In genomic region chr2:199955007-199955338, GRCh38 we compare ENCODE assay signal across 8 cellular contexts. TPM values are rescaled to one million over a fixed set of nuclear protein-coding genes. Genes with fewer than 3 reads are reported as not detected.
DNase-seq lines count a peak whose midpoint lies in the region; ATAC-seq and TF ChIP-seq lines count a peak whose summit lies in the region.

No MANE protein-coding gene starts in this region.

- DNase-seq in activated gamma-delta T cell treated with anti-CD3 and anti-CD28 coated beads, Interleukin-2, amount 50 U/mL, for 16 hours (ENCODE audit: low read depth): peak; percentile 3
- no peak for DNase-seq in activated gamma-delta T cell treated with Interleukin-2 at 50 U/mL for 16 hours
- peak; percentile 72 for DNase-seq in NCI-H345 treated with DMSO at 0.1 percent for 48 hours (lab: John Stamatoyannopoulos, UW; ENCODE audit: unreplicated experiment)
- no peak for DNase-seq in coronary artery (ENCODE audit: low spot score)
- DNase-seq in GM03348 (ENCODE audit: low spot score): no peak
- DNase-seq in stimulated activated CD4-positive, alpha-beta T cell treated with anti-CD3 and anti-CD28 coated beads, Interleukin-15, amount 100 ng/mL, for 24 hours: no peak

- no peaks in the 10 kb centered on the region for H3K9me3 ChIP-seq in mononuclear cell (ENCODE audit: low read depth, low read length)

- ATAC-seq in HG02678 (IDR thresholded peaks at IDR 0.05; ENCODE audit: unreplicated experiment): peak; percentile 43

- no peaks in the 10 kb centered on the region for H3K27me3 ChIP-seq in mononuclear cell (ENCODE audit: insufficient read depth, low read length)

- TF ChIP-seq CTCF in coronary artery (IDR thresholded peaks at IDR 0.05): no peak

- H3K4me3 ChIP-seq in coronary artery (peak overlapping the region; percentile 97), mononuclear cell (ENCODE audit: low read length) (peak overlapping the region; percentile 96)

- peak overlapping the region; percentile 61 to 94 for H3K27ac ChIP-seq in coronary artery

- H3K4me1 ChIP-seq in mononuclear cell (ENCODE audit: insufficient read depth, low read length): peaks cover 36% of the 10 kb centered on the region

RNA-seq across cellular contexts. Expression of gene TYW5, which starts 0.3 kb away (rescaled TPM):
- total RNA-seq in mononuclear cell: 23.1 TPM

RNA-seq across cellular contexts. Expression of gene MAIP1, which starts 0.4 kb away (rescaled TPM):
- 50.9 TPM for total RNA-seq in mononuclear cell

RNA-seq across cellular contexts. Expression of gene C2orf69, which starts 43.9 kb away (rescaled TPM):
- total RNA-seq in mononuclear cell: 19.7 TPM

Comparison
In these comparisons a context has a peak if more than half of its experiments do, and no peak if none do; other contexts are left out.
1. DNase-seq: peak in activated gamma-delta T cell treated with anti-CD3 and anti-CD28 coated beads, Interleukin-2, amount 50 U/mL, for 16 hours (single experiment) and NCI-H345 treated with DMSO at 0.1 percent for 48 hours (single experiment); none in activated gamma-delta T cell treated with Interleukin-2 at 50 U/mL for 16 hours (single experiment), coronary artery (single experiment), GM03348 (single experiment) and stimulated activated CD4-positive, alpha-beta T cell treated with anti-CD3 and anti-CD28 coated beads, Interleukin-15, amount 100 ng/mL, for 24 hours (single experiment).